Comparison of ENCODE assay signal across 9 cellular contexts in genomic region chr10:103890194-103890658, GRCh38. TPM values are rescaled to one million over a fixed set of nuclear protein-coding genes. Genes with fewer than 3 reads are reported as not detected.
DNase-seq lines count a peak whose midpoint lies in the region; ATAC-seq and TF ChIP-seq lines count a peak whose summit lies in the region.
"Had no signal": no experiment of that assay in that cellular context is flagged by ENCODE, and none has a peak within 500 bp of the region (broad histone marks: within the 10 kb centered on the region; RNA-seq: fewer than 3 reads in every experiment).

No MANE protein-coding gene starts in this region.

- CTCF ChIA-PET in CD8-positive, alpha-beta T cell (lab: Charles Lee), result interaction anchor here (0.6 to 3.1 kb wide), 19 partner anchors 9 to 332 kb away, joined by 3 to 19 read pairs (median 3); partner anchors contain the start of gene SFR1
- CTCF ChIA-PET in MCF 10A (lab: Yijun Ruan, JAX), result interaction anchor here (0.6 to 4.5 kb wide), 15 partner anchors 9 to 384 kb away, joined by 3 to 46 read pairs (median 4); partner anchors contain the start of gene SLK

- H3K27me3 ChIP-seq in CD8-positive, alpha-beta T cell (ENCODE audit: insufficient read depth, low read length), result no peaks in the 10 kb centered on the region
- H3K27me3 ChIP-seq in mucosa of stomach (ENCODE audit: control insufficient read depth, insufficient read depth, low read length), result no peaks in the 10 kb centered on the region

- H3K36me3 Mint-ChIP-seq in CD8-positive, alpha-beta T cell, result peaks cover 90% of the 10 kb centered on the region
- H3K36me3 Mint-ChIP-seq in MCF 10A (ENCODE audit: insufficient read depth, unreplicated experiment), result peaks cover 70% of the 10 kb centered on the region

- peaks cover 36% of the 10 kb centered on the region for H3K36me3 ChIP-seq in CD8-positive, alpha-beta T cell (ENCODE audit: insufficient read depth, low read length)
- no peaks in the 10 kb centered on the region for H3K36me3 ChIP-seq in mucosa of stomach (ENCODE audit: control insufficient read depth, insufficient read depth, low read length)

- no peak overlapping the region for H3K4me3 Mint-ChIP-seq in CD8-positive, alpha-beta T cell
- H3K4me3 Mint-ChIP-seq in MCF 10A (ENCODE audit: unreplicated experiment), result no peak overlapping the region

- no peak for ATAC-seq in CD8-positive, alpha-beta T cell

- no peaks in the 10 kb centered on the region for H3K9me3 Mint-ChIP-seq in CD8-positive, alpha-beta T cell
- no peaks in the 10 kb centered on the region for H3K9me3 Mint-ChIP-seq in MCF 10A (ENCODE audit: unreplicated experiment)

- intact Hi-C loops in CD8-positive, alpha-beta T cell (cut with DNase I, micrococcal nuclease), result no loop called here
- intact Hi-C loops in MCF 10A (cut with micrococcal nuclease), result no loop called here

- H3K27ac ChIP-seq in CD8-positive, alpha-beta T cell (ENCODE audit: low read depth, low read length), result no peak overlapping the region

- peaks cover 27% of the 10 kb centered on the region for H3K4me1 ChIP-seq in CD8-positive, alpha-beta T cell (ENCODE audit: insufficient read depth, low read length)
- H3K4me1 ChIP-seq in mucosa of stomach (ENCODE audit: control insufficient read depth, insufficient read depth, low read length), result peaks cover 63% of the 10 kb centered on the region

- DNase-seq in CD8-positive, alpha-beta T cell, result no peak
- DNase-seq in Kasumi-1 (lab: John Stamatoyannopoulos, UW) (peak; percentile 12 to 20), MCF 10A (ENCODE audit: unreplicated experiment) (no peak), NCI-H1694 treated with DMSO at 0.1 percent for 48 hours (lab: John Stamatoyannopoulos, UW) (no peak), amygdala (lab: John Stamatoyannopoulos, UW) (no peak), kidney glomerular epithelial cell (lab: John Stamatoyannopoulos, UW) (no peak), hypothalamus (lab: John Stamatoyannopoulos, UW) (no peak)
- DNase-seq: NCI-H2081 had no signal

- H3K9ac ChIP-seq in mucosa of stomach (ENCODE audit: low read length), result peak overlapping the region; percentile 57

- no peaks in the 10 kb centered on the region for H3K27me3 Mint-ChIP-seq in CD8-positive, alpha-beta T cell (ENCODE audit: low read depth)
- H3K27me3 Mint-ChIP-seq in MCF 10A (ENCODE audit: insufficient read depth, unreplicated experiment), result no peaks in the 10 kb centered on the region

- no TSS peak for BruUV-seq in MCF 10A (replicated peaks; lab: Mats Ljungman, UMichigan)

- POLR2A ChIA-PET in CD8-positive, alpha-beta T cell (lab: Charles Lee), result interaction anchor here (0.7 to 1.3 kb wide), 3 partner anchors 11 to 232 kb away, joined by 3 to 4 read pairs (median 3); partner anchors contain the start of gene SFR1
- POLR2A ChIA-PET in MCF 10A (lab: Yijun Ruan, JAX), result interaction anchor here (0.6 to 13.6 kb wide), 27 partner anchors 10 to 232 kb away, joined by 3 to 315 read pairs (median 5); partner anchors contain the start of genes COL17A1, SFR1, SLK and STN1

- no peak overlapping the region for H3K4me3 ChIP-seq in CD8-positive, alpha-beta T cell (ENCODE audit: low read depth, low read length)
- H3K4me3 ChIP-seq in mucosa of stomach (ENCODE audit: low read length), result no peak overlapping the region

- no peaks in the 10 kb centered on the region for H3K9me3 ChIP-seq in CD8-positive, alpha-beta T cell (ENCODE audit: low read length)
- H3K9me3 ChIP-seq in mucosa of stomach (ENCODE audit: control insufficient read depth, low read length), result no peaks in the 10 kb centered on the region

- TF ChIP-seq CTCF in CD8-positive, alpha-beta T cell (IDR thresholded peaks at IDR 0.05), result no peak
- TF ChIP-seq CTCF in MCF 10A (IDR thresholded peaks at IDR 0.05; ENCODE audit: unreplicated experiment), result no peak

- peaks cover 36% of the 10 kb centered on the region for H3K4me1 Mint-ChIP-seq in CD8-positive, alpha-beta T cell (ENCODE audit: low read depth)
- H3K4me1 Mint-ChIP-seq in MCF 10A (ENCODE audit: insufficient read depth, unreplicated experiment), result peaks cover 41% of the 10 kb centered on the region

- peak overlapping the region; percentile 84 for H3K27ac Mint-ChIP-seq in CD8-positive, alpha-beta T cell
- H3K27ac Mint-ChIP-seq in MCF 10A (ENCODE audit: low read depth, unreplicated experiment), result peak overlapping the region; percentile 73

RNA-seq across cellular contexts. Expression of gene STN1, which starts 27.8 kb away (rescaled TPM):
- total RNA-seq in CD8-positive, alpha-beta T cell, result 10 to 100 TPM; 14.2 to 14.8 TPM
- 31.8 and 46.7 TPM in 2 replicates for total RNA-seq in MCF 10A (2022)

RNA-seq across cellular contexts. Expression of gene SH3PXD2A, which starts 34.9 kb away (rescaled TPM):
- 1 to 10 TPM; 7.6 to 9.2 TPM for total RNA-seq in CD8-positive, alpha-beta T cell
- total RNA-seq in MCF 10A (2022), result 13.2 and 15.0 TPM in 2 replicates

Comparison
In these comparisons a context has a peak if more than half of its experiments do, and no peak if none do; other contexts are left out.
1. DNase-seq: peak in Kasumi-1 (2 of 2); none in CD8-positive, alpha-beta T cell (0 of 7), MCF 10A (single experiment), NCI-H1694 treated with DMSO at 0.1 percent for 48 hours (single experiment), amygdala (0 of 56), kidney glomerular epithelial cell (single experiment) and hypothalamus (0 of 51).